Comparison of ENCODE assay signal across 21 cellular contexts in genomic region chr11:1925373-1926155, GRCh38. TPM values are rescaled to one million over a fixed set of nuclear protein-coding genes. Genes with fewer than 3 reads are reported as not detected.
DNase-seq lines count a peak whose midpoint lies in the region; ATAC-seq and TF ChIP-seq lines count a peak whose summit lies in the region.
"Had no signal": no experiment of that assay in that cellular context is flagged by ENCODE, and none has a peak within 500 bp of the region (broad histone marks: within the 10 kb centered on the region; RNA-seq: fewer than 3 reads in every experiment).

No MANE protein-coding gene starts in this region.

- no peaks in the 10 kb centered on the region for H3K27me3 ChIP-seq in heart right ventricle
- H3K27me3 ChIP-seq in vagina = no peaks in the 10 kb centered on the region
- H3K27me3 ChIP-seq: BLaER1, SJCRH30 had no signal

- TF ChIP-seq POLR2A in vagina (IDR thresholded peaks at IDR 0.05) = no peak

- no peaks in the 10 kb centered on the region for H3K36me3 ChIP-seq in heart right ventricle
- no peaks in the 10 kb centered on the region for H3K36me3 ChIP-seq in vagina
- H3K36me3 ChIP-seq: BLaER1, SJCRH30 had no signal

- H3K4me3 ChIP-seq in heart right ventricle = no peak overlapping the region
- H3K4me3 ChIP-seq in vagina = no peak overlapping the region
- H3K4me3 ChIP-seq: A549, BLaER1, GM23248, SJCRH30 had no signal

- H3K4me3 Mint-ChIP-seq in chondrocyte (ENCODE audit: unreplicated experiment) = no peak overlapping the region
- H3K4me3 Mint-ChIP-seq in stimulated activated naive B cell treated with anti-CD40 and anti-IgM and Interleukin-4, amounts not matched to agents 10 μg/mL and 1 μg/mL and 100 μg/mL, for 72 hours = no peak overlapping the region
- H3K4me3 Mint-ChIP-seq: CD8-positive, alpha-beta T cell had no signal

- H3K36me3 Mint-ChIP-seq in chondrocyte (ENCODE audit: low read depth) = no peaks in the 10 kb centered on the region
- no peaks in the 10 kb centered on the region for H3K36me3 Mint-ChIP-seq in stimulated activated naive B cell treated with anti-CD40 and anti-IgM and Interleukin-4, amounts not matched to agents 10 μg/mL and 1 μg/mL and 100 μg/mL, for 72 hours
- H3K36me3 Mint-ChIP-seq: CD8-positive, alpha-beta T cell had no signal

- H3K9me3 ChIP-seq in heart right ventricle (no peaks in the 10 kb centered on the region), vagina (no peaks in the 10 kb centered on the region)
- H3K9me3 ChIP-seq: A549, BLaER1, SJCRH30 had no signal

- H3K27ac Mint-ChIP-seq in chondrocyte (ENCODE audit: unreplicated experiment) = no peak overlapping the region
- no peak overlapping the region for H3K27ac Mint-ChIP-seq in stimulated activated naive B cell treated with anti-CD40 and anti-IgM and Interleukin-4, amounts not matched to agents 10 μg/mL and 1 μg/mL and 100 μg/mL, for 72 hours
- H3K27ac Mint-ChIP-seq: CD8-positive, alpha-beta T cell had no signal

- intact Hi-C loops in heart right ventricle (cut with DNase I) (loop anchor here in 1 of 10 donors (2.0 kb wide), 1 partner anchor 17 kb away; no protein-coding TSS in a partner anchor), Right ventricle myocardium superior (cut with DNase I) (no loop called here), vagina (cut with DNase I) (no loop called here)

- H3K27me3 Mint-ChIP-seq in chondrocyte (ENCODE audit: low read depth) = no peaks in the 10 kb centered on the region
- peaks cover 25 to 60% of the 10 kb centered on the region in 2 donors for H3K27me3 Mint-ChIP-seq in stimulated activated naive B cell treated with anti-CD40 and anti-IgM and Interleukin-4, amounts not matched to agents 10 μg/mL and 1 μg/mL and 100 μg/mL, for 72 hours

- no peak for TF ChIP-seq CTCF in heart right ventricle (IDR thresholded peaks at IDR 0.05)
- TF ChIP-seq CTCF in chondrocyte (IDR thresholded peaks at IDR 0.05) = no peak
- TF ChIP-seq CTCF in vagina (IDR thresholded peaks at IDR 0.05) = no peak

- H3K27ac ChIP-seq in heart right ventricle (peak overlapping the region in 8 of 10 donors; percentile 21 to 94 (median 74)), vagina (peak overlapping the region; percentile 35)
- H3K27ac ChIP-seq: A549, BLaER1, GM23248, SJCRH30 had no signal

- DNase-seq in heart right ventricle = no peak
- no peak for DNase-seq in Right ventricle myocardium superior
- peak; percentile 80 for DNase-seq in chondrocyte (ENCODE audit: low spot score)
- peak; percentile 0 for DNase-seq in myocyte (ENCODE audit: low read depth)
- no peak for DNase-seq in vagina (ENCODE audit: extremely low spot score in 2 of 2)
- no peak for DNase-seq in stimulated activated naive B cell treated with anti-CD40 and anti-IgM and Interleukin-4, amounts not matched to agents 10 μg/mL and 1 μg/mL and 100 μg/mL, for 72 hours
- DNase-seq: CD8-positive, alpha-beta T cell; GM23248; HCEC 1CT; MM.1S; NCI-H1092; NCI-H1436 treated with DMSO at 0.1 percent for 48 hours; NCI-H2029; NCI-H345; NCI-H524 treated with DMSO at 0.1 percent for 48 hours; SJCRH30 had no signal

- WGBS in heart right ventricle, 2 donors = 93 to 95% methylated on average over 22 to 23 of the region's 23 CpGs

- H3K9me3 Mint-ChIP-seq in chondrocyte (ENCODE audit: low read depth) = no peaks in the 10 kb centered on the region
- H3K9me3 Mint-ChIP-seq in stimulated activated naive B cell treated with anti-CD40 and anti-IgM and Interleukin-4, amounts not matched to agents 10 μg/mL and 1 μg/mL and 100 μg/mL, for 72 hours = no peaks in the 10 kb centered on the region
- H3K9me3 Mint-ChIP-seq: CD8-positive, alpha-beta T cell had no signal

- no peaks in the 10 kb centered on the region for H3K4me1 Mint-ChIP-seq in chondrocyte (ENCODE audit: low read depth)
- H3K4me1 Mint-ChIP-seq in stimulated activated naive B cell treated with anti-CD40 and anti-IgM and Interleukin-4, amounts not matched to agents 10 μg/mL and 1 μg/mL and 100 μg/mL, for 72 hours = peaks cover 7 to 9% of the 10 kb centered on the region in 2 donors

- ATAC-seq in heart right ventricle (no peak), Right ventricle myocardium superior (ENCODE audit: poor library complexity) (no peak), GM19452 (IDR thresholded peaks at IDR 0.05; ENCODE audit: unreplicated experiment) (no peak), GM18858 (IDR thresholded peaks at IDR 0.05; ENCODE audit: unreplicated experiment) (no peak)
- ATAC-seq in stimulated activated naive B cell treated with anti-CD40 and anti-IgM and Interleukin-4, amounts not matched to agents 10 μg/mL and 1 μg/mL and 100 μg/mL, for 72 hours (replicated peaks) = no peak
- ATAC-seq: A549; CD8-positive, alpha-beta T cell had no signal

- H3K4me1 ChIP-seq in heart right ventricle (peaks cover 25 to 86% (median 50%) of the 10 kb centered on the region in 9 donors), vagina (peaks cover 64% of the 10 kb centered on the region)
- H3K4me1 ChIP-seq: A549 had no signal

RNA-seq across cellular contexts. Expression of gene TNNT3, which starts 6.1 kb away (rescaled TPM):
- total RNA-seq in heart right ventricle (10 to 100 TPM; 12.5 to 49.9 (median 39.9) TPM), Right ventricle myocardium superior (35.7 TPM), chondrocyte (0.51 to 1.3 TPM in 2 of 3 replicates, not detected in the other), myocyte (1,570 and 2,000 TPM in 2 replicates), vagina (20.4 TPM)
- polyA plus RNA-seq in heart right ventricle = 10 to 100 TPM; 45.7 to 48.5 TPM
- 496 TPM for polyA plus RNA-seq in myocyte (2012)
- total RNA-seq: GM23248, RPMI7951 had no signal
- polyA plus RNA-seq: A549, GM23248 had no signal

RNA-seq across cellular contexts. Expression of gene MRPL23, which starts 21.6 kb away (rescaled TPM):
- total RNA-seq in heart right ventricle (10 to 100 TPM; 45.9 to 95.8 (median 74.2) TPM), Right ventricle myocardium superior (99.3 TPM), chondrocyte (22.8 to 33.0 TPM (median 29.8 TPM) in 3 replicates), myocyte (95.2 and 101 TPM in 2 replicates), vagina (148 TPM)
- 100 to 1,000 TPM; 225 to 356 TPM for polyA plus RNA-seq in heart right ventricle
- 76.2 TPM for polyA plus RNA-seq in myocyte (2012)

RNA-seq across cellular contexts. Expression of gene PRR33, which starts 33.9 kb away (rescaled TPM):
- total RNA-seq in heart right ventricle (1 to 10 TPM; 2.3 to 4.9 (median 3.5) TPM), Right ventricle myocardium superior (5.8 TPM), chondrocyte (not detected in 3 replicates), myocyte (1.4 and 3.9 TPM in 2 replicates), vagina (not detected)
- polyA plus RNA-seq in heart right ventricle = 1 to 10 TPM in 1 of 2 donors, under 1 TPM in 1; 0.09 to 6.5 TPM
- 5.2 TPM for polyA plus RNA-seq in myocyte (2012)
- total RNA-seq: CD8-positive, alpha-beta T cell; GM23248; RPMI7951 had no signal
- polyA plus RNA-seq: A549, GM23248 had no signal

Comparison
In these comparisons a context has a peak if more than half of its experiments do, and no peak if none do; other contexts are left out.
1. DNase-seq: peak in chondrocyte (single experiment) and myocyte (single experiment); none in heart right ventricle (0 of 2), Right ventricle myocardium superior (single experiment), vagina (0 of 2) and stimulated activated naive B cell treated with anti-CD40 and anti-IgM and Interleukin-4, amounts not matched to agents 10 μg/mL and 1 μg/mL and 100 μg/mL, for 72 hours (single experiment).
2. RNA of gene TNNT3, which starts 6.1 kb away (total RNA-seq): 1,570 to 2,000 TPM in myocyte; 12.5 to 49.9 TPM in heart right ventricle, 35.7 TPM in Right ventricle myocardium superior (single experiment), 20.4 TPM in vagina (single experiment) and 0.51 to 1.3 TPM in chondrocyte; every median in the first group is over 10 times any median in the second.